ENCODE assay signal across 8 cellular contexts in genomic region chr20:57450419-57450818, GRCh38. TPM values are rescaled to one million over a fixed set of nuclear protein-coding genes. Genes with fewer than 3 reads are reported as not detected.
DNase-seq lines count a peak whose midpoint lies in the region; ATAC-seq and TF ChIP-seq lines count a peak whose summit lies in the region.

No MANE protein-coding gene starts in this region.

- no peak overlapping the region for H2AFZ ChIP-seq in GM23338

- no peak overlapping the region for H3K27ac Mint-ChIP-seq in GM23338

- H3K4me3 ChIP-seq in foreskin fibroblast (ENCODE audit: low read depth in 1 of 2, low read length in 2 of 2) (no peak overlapping the region), GM23338 (no peak overlapping the region)

- no peaks in the 10 kb centered on the region; the same call in 2 of the 3 replicates for H3K9me3 Mint-ChIP-seq in GM23338

- ATAC-seq in GM18511 (IDR thresholded peaks at IDR 0.05; ENCODE audit: unreplicated experiment) (peak; percentile 92), HG02588 (IDR thresholded peaks at IDR 0.05; ENCODE audit: unreplicated experiment) (peak; percentile 74), GM23338 (no peak; the same call in 2 of the 3 replicates)
- no peak for ATAC-seq in stimulated activated naive CD8-positive, alpha-beta T cell treated with anti-CD3 and anti-CD28 coated beads, Interleukin-15, Interleukin-2, amounts not matched to agents 100 U/mL and 50 U/mL, for 24 hours

- no peaks in the 10 kb centered on the region for H3K36me3 Mint-ChIP-seq in GM23338 (ENCODE audit: low read depth)

- H3K27me3 ChIP-seq in GM23338 (ENCODE audit: insufficient read depth) = no peaks in the 10 kb centered on the region

- H3F3A ChIP-seq in GM23338 (replicated peaks; ENCODE audit: low read depth) = no peaks in the 10 kb centered on the region

- peaks cover 7% of the 10 kb centered on the region for H3K27me3 Mint-ChIP-seq in GM23338 (ENCODE audit: insufficient read depth, low read depth, poor library complexity)

- H3K4me1 Mint-ChIP-seq in GM23338 = peaks cover 10% of the 10 kb centered on the region

- H3K4me1 ChIP-seq in GM23338 (ENCODE audit: insufficient read depth) = no peaks in the 10 kb centered on the region

- no peak overlapping the region for H3K4me2 ChIP-seq in GM23338

- H3K9me2 ChIP-seq in GM23338 (ENCODE audit: insufficient read depth) = no peaks in the 10 kb centered on the region

- H4K20me1 ChIP-seq in GM23338 (replicated peaks; ENCODE audit: insufficient read depth) = no peaks in the 10 kb centered on the region

- no peak overlapping the region for H3K4me3 Mint-ChIP-seq in GM23338

- DNase-seq in NAMALWA (ENCODE audit: low spot score) = peak; percentile 78
- DNase-seq in foreskin fibroblast = peak; percentile 18 to 38
- peak; percentile 20 for DNase-seq in stimulated activated naive CD8-positive, alpha-beta T cell treated with anti-CD3 and anti-CD28 coated beads, Interleukin-15, Interleukin-2, amounts not matched to agents 100 U/mL and 50 U/mL, for 24 hours
- DNase-seq in putamen (ENCODE audit: low spot score) = no peak
- DNase-seq in GM23338 (ENCODE audit: low spot score) = no peak
- DNase-seq in T-helper 1 cell = no peak

- no peak overlapping the region for H3K27ac ChIP-seq in GM23338 (ENCODE audit: low read depth)

- H3K36me3 ChIP-seq in GM23338 (ENCODE audit: insufficient read depth) = no peaks in the 10 kb centered on the region

- H3K79me2 ChIP-seq in GM23338 (replicated peaks; ENCODE audit: insufficient read depth) = no peaks in the 10 kb centered on the region

- TF ChIP-seq CTCF in foreskin fibroblast (IDR thresholded peaks at IDR 0.05; ENCODE audit: low read depth, low read length) = no peak
- no peak for TF ChIP-seq CTCF in GM23338 (conservative IDR thresholded peaks at IDR 0.05; ENCODE audit: low read depth in 2 of 2)

TF ChIP-seq in GM23338, 12 proteins besides CTCF, POLR2A, EP300 and RAD21:
- TF ChIP-seq NANOG (IDR thresholded peaks at IDR 0.05; ENCODE audit: borderline replicate concordance) (no peak), CREB1 (CRISPR knock-in tag; IDR thresholded peaks at IDR 0.05; ENCODE audit: low read depth) (no peak), ZNF462 (CRISPR knock-in tag; IDR thresholded peaks at IDR 0.05) (no peak), JUNB (IDR thresholded peaks at IDR 0.05; ENCODE audit: unreplicated experiment) (no peak), EZH2 (IDR thresholded peaks at IDR 0.05; ENCODE audit: low read depth, unreplicated experiment) (no peak), POLR2AphosphoS5 (IDR thresholded peaks at IDR 0.05; ENCODE audit: low read depth) (no peak), REST (IDR thresholded peaks at IDR 0.05; ENCODE audit: unreplicated experiment) (no peak), ZNF114 (CRISPR knock-in tag; IDR thresholded peaks at IDR 0.05) (no peak), ZNF331 (CRISPR knock-in tag; IDR thresholded peaks at IDR 0.05; ENCODE audit: low read depth) (no peak), EZH2phosphoT487 (IDR thresholded peaks at IDR 0.05; ENCODE audit: unreplicated experiment) (no peak), STAT1 (IDR thresholded peaks at IDR 0.05; ENCODE audit: unreplicated experiment) (no peak), ETS1 (IDR thresholded peaks at IDR 0.05) (no peak)
TF ChIP-seq in GM23338: peak in this region for 0.

RNA-seq across cellular contexts. Expression of gene RBM38, which starts 59.2 kb away (rescaled TPM):
- total RNA-seq in GM23338 (2014; rRNA removed; shearing (Covaris generic)) = 77.6 and 80.5 TPM in 2 replicates
- 22.9 and 32.6 TPM in 2 replicates for polyA plus RNA-seq in GM23338 (2016; fragmentation: Nextera tagmentation; extraction: Ambion mirVana)

Comparison
In these comparisons a context has a peak if more than half of its experiments do, and no peak if none do; other contexts are left out.
1. ATAC-seq: peak in GM18511 (single experiment) and HG02588 (single experiment); none in stimulated activated naive CD8-positive, alpha-beta T cell treated with anti-CD3 and anti-CD28 coated beads, Interleukin-15, Interleukin-2, amounts not matched to agents 100 U/mL and 50 U/mL, for 24 hours (single experiment) and GM23338 (single experiment).
2. DNase-seq: peak in NAMALWA (single experiment), foreskin fibroblast (2 of 2) and stimulated activated naive CD8-positive, alpha-beta T cell treated with anti-CD3 and anti-CD28 coated beads, Interleukin-15, Interleukin-2, amounts not matched to agents 100 U/mL and 50 U/mL, for 24 hours (single experiment); none in putamen (single experiment), GM23338 (single experiment) and T-helper 1 cell (0 of 5).